Comparison of ENCODE assay signal across 23 cellular contexts in genomic region chr15:73749533-73749932, GRCh38. TPM values are rescaled to one million over a fixed set of nuclear protein-coding genes. Genes with fewer than 3 reads are reported as not detected.
DNase-seq lines count a peak whose midpoint lies in the region; ATAC-seq, FAIRE-seq and TF ChIP-seq lines count a peak whose summit lies in the region.
"Had no signal": no experiment of that assay in that cellular context is flagged by ENCODE, and none has a peak within 500 bp of the region (broad histone marks: within the 10 kb centered on the region; RNA-seq: fewer than 3 reads in every experiment).

No MANE protein-coding gene starts in this region.

- H3K27ac ChIP-seq in astrocyte (ENCODE audit: low read depth, low read length) (no peak overlapping the region), neuronal stem cell (replicated peaks; ENCODE audit: low read length) (no peak overlapping the region), hepatocyte (no peak overlapping the region)
- no peak overlapping the region for H3K27ac ChIP-seq in naive thymus-derived CD4-positive, alpha-beta T cell (ENCODE audit: low read depth, low read length)
- H3K27ac ChIP-seq: C4-2B, GM23248 had no signal

- peaks cover 14% of the 10 kb centered on the region for H3K4me1 Mint-ChIP-seq in astrocyte (ENCODE audit: low read depth, unreplicated experiment)
- H3K4me1 Mint-ChIP-seq in glutamatergic neuron (ENCODE audit: low read depth, unreplicated experiment), result peaks cover 61% of the 10 kb centered on the region
- no peaks in the 10 kb centered on the region for H3K4me1 Mint-ChIP-seq in activated CD4-positive, alpha-beta memory T cell treated with anti-CD3 and anti-CD28 coated beads, Interleukin-2, amount 10 ng/mL, durations not matched to agents 7 days and 5 days
- H3K4me1 Mint-ChIP-seq in naive thymus-derived CD4-positive, alpha-beta T cell, result peaks cover 0 to 6% (median 0%) of the 10 kb centered on the region in 7 donors
- peaks cover 5% of the 10 kb centered on the region for H3K4me1 Mint-ChIP-seq in activated T-cell treated with anti-CD3 and anti-CD28 coated beads, Interleukin-2, amount 50 U/mL, for 4 hours (ENCODE audit: low read depth)

- H4K20me1 ChIP-seq in astrocyte (ENCODE audit: insufficient read depth, low read length) (peaks cover 8% of the 10 kb centered on the region), hepatocyte (ENCODE audit: insufficient read depth, poor library complexity, severe bottlenecking) (no peaks in the 10 kb centered on the region)

- no peak overlapping the region for H3K18ac ChIP-seq in neuronal stem cell (ENCODE audit: low read length)

- H3K9me3 ChIP-seq in astrocyte (ENCODE audit: insufficient read depth, low read depth, low read length) (no peaks in the 10 kb centered on the region), neuronal stem cell (replicated peaks in 1 of 2; ENCODE audit: control insufficient read depth in 2 of 2, insufficient read depth in 1 of 2, low read depth in 1 of 2, low read length in 2 of 2) (no peaks in the 10 kb centered on the region), hepatocyte (ENCODE audit: low read depth) (no peaks in the 10 kb centered on the region)
- H3K9me3 ChIP-seq in naive thymus-derived CD4-positive, alpha-beta T cell (ENCODE audit: control insufficient read depth in 2 of 3, low read length in 3 of 3), result no peaks in the 10 kb centered on the region
- H3K9me3 ChIP-seq: Caco-2 had no signal

- POLR2A ChIA-PET in activated CD4-positive, alpha-beta memory T cell treated with anti-CD3 and anti-CD28 coated beads, Interleukin-2, amount 10 ng/mL, durations not matched to agents 7 days and 5 days (lab: Charles Lee), result no interaction called here
- POLR2A ChIA-PET in naive thymus-derived CD4-positive, alpha-beta T cell (lab: Charles Lee), result no interaction called here

- H3K9me2 ChIP-seq in hepatocyte (replicated peaks; ENCODE audit: insufficient read depth), result no peaks in the 10 kb centered on the region

- intact Hi-C loops in naive thymus-derived CD4-positive, alpha-beta T cell (cut with micrococcal nuclease), result no loop called here

- no peak overlapping the region for H4K91ac ChIP-seq in neuronal stem cell (ENCODE audit: low read depth, low read length, poor library complexity)

- H3K27me3 Mint-ChIP-seq in astrocyte (ENCODE audit: low read depth, unreplicated experiment) (peaks cover 68% of the 10 kb centered on the region), glutamatergic neuron (ENCODE audit: unreplicated experiment) (peaks cover 17% of the 10 kb centered on the region)
- H3K27me3 Mint-ChIP-seq in activated CD4-positive, alpha-beta memory T cell treated with anti-CD3 and anti-CD28 coated beads, Interleukin-2, amount 10 ng/mL, durations not matched to agents 7 days and 5 days, result peaks cover 47% of the 10 kb centered on the region
- peaks cover 40 to 64% (median 44%) of the 10 kb centered on the region in 5 donors for H3K27me3 Mint-ChIP-seq in naive thymus-derived CD4-positive, alpha-beta T cell
- peaks cover 51% of the 10 kb centered on the region for H3K27me3 Mint-ChIP-seq in activated T-cell treated with anti-CD3 and anti-CD28 coated beads, Interleukin-2, amount 50 U/mL, for 4 hours (ENCODE audit: low read depth)

- H2AFZ ChIP-seq in astrocyte (ENCODE audit: low read depth, low read length) (no peak overlapping the region), neuronal stem cell (ENCODE audit: low read length) (no peak overlapping the region), hepatocyte (no peak overlapping the region)
- H2AFZ ChIP-seq: GM23248 had no signal

- no peaks in the 10 kb centered on the region for H3K79me1 ChIP-seq in neuronal stem cell (ENCODE audit: low read depth, low read length)

- H3K36me3 Mint-ChIP-seq in astrocyte (ENCODE audit: low read depth, unreplicated experiment), result peaks cover 2% of the 10 kb centered on the region
- H3K36me3 Mint-ChIP-seq in glutamatergic neuron (ENCODE audit: unreplicated experiment), result no peaks in the 10 kb centered on the region
- no peaks in the 10 kb centered on the region for H3K36me3 Mint-ChIP-seq in activated CD4-positive, alpha-beta memory T cell treated with anti-CD3 and anti-CD28 coated beads, Interleukin-2, amount 10 ng/mL, durations not matched to agents 7 days and 5 days (ENCODE audit: low read depth)
- H3K36me3 Mint-ChIP-seq in naive thymus-derived CD4-positive, alpha-beta T cell, result peaks cover 0 to 4% (median 0%) of the 10 kb centered on the region in 5 donors
- H3K36me3 Mint-ChIP-seq in activated T-cell treated with anti-CD3 and anti-CD28 coated beads, Interleukin-2, amount 50 U/mL, for 4 hours (ENCODE audit: insufficient read depth), result no peaks in the 10 kb centered on the region

- CTCF ChIA-PET in activated CD4-positive, alpha-beta memory T cell treated with anti-CD3 and anti-CD28 coated beads, Interleukin-2, amount 10 ng/mL, durations not matched to agents 7 days and 5 days (lab: Charles Lee), result no interaction called here
- CTCF ChIA-PET in naive thymus-derived CD4-positive, alpha-beta T cell (lab: Charles Lee), result no interaction called here

- TF ChIP-seq CTCF in astrocyte (IDR thresholded peaks at IDR 0.05; ENCODE audit: insufficient read depth, low read depth, low read length), result no peak
- TF ChIP-seq CTCF in glutamatergic neuron (IDR thresholded peaks at IDR 0.05; ENCODE audit: partially characterized antibody, unreplicated experiment), result no peak
- no peak for TF ChIP-seq CTCF in hepatocyte (IDR thresholded peaks at IDR 0.05; ENCODE audit: poor library complexity)

- H3K4me1 ChIP-seq in astrocyte (ENCODE audit: insufficient read depth, low read length) (no peaks in the 10 kb centered on the region), neuronal stem cell (ENCODE audit: control insufficient read depth in 2 of 2, insufficient read depth in 1 of 2, low read depth in 1 of 2, low read length in 2 of 2) (peaks cover 24 to 44% of the 10 kb centered on the region in 2 donors), hepatocyte (ENCODE audit: insufficient read depth) (peaks cover 9% of the 10 kb centered on the region)
- H3K4me1 ChIP-seq in naive thymus-derived CD4-positive, alpha-beta T cell (ENCODE audit: control insufficient read depth in 2 of 2, insufficient read depth in 2 of 2, low read length in 2 of 2), result no peaks in the 10 kb centered on the region
- H3K4me1 ChIP-seq: Caco-2 had no signal

- no peak overlapping the region for H3K4me2 ChIP-seq in astrocyte (ENCODE audit: low read length)
- H3K4me2 ChIP-seq in neuronal stem cell (ENCODE audit: insufficient read depth, low read length, poor library complexity, severe bottlenecking), result no peak overlapping the region
- H3K4me2 ChIP-seq in hepatocyte, result no peak overlapping the region

- H3K14ac ChIP-seq in neuronal stem cell (ENCODE audit: low read length), result no peak overlapping the region

- H2BK120ac ChIP-seq in neuronal stem cell (ENCODE audit: low read depth, low read length), result no peak overlapping the region

- H2BK5ac ChIP-seq in neuronal stem cell (ENCODE audit: low read length), result no peak overlapping the region

- H3K79me2 ChIP-seq in astrocyte (ENCODE audit: insufficient read depth, low read length), result no peaks in the 10 kb centered on the region
- no peaks in the 10 kb centered on the region for H3K79me2 ChIP-seq in hepatocyte

- H3K4me3 Mint-ChIP-seq in astrocyte (ENCODE audit: unreplicated experiment) (peak overlapping the region; percentile 40), glutamatergic neuron (ENCODE audit: unreplicated experiment) (peak overlapping the region; percentile 90)
- H3K4me3 Mint-ChIP-seq in activated CD4-positive, alpha-beta memory T cell treated with anti-CD3 and anti-CD28 coated beads, Interleukin-2, amount 10 ng/mL, durations not matched to agents 7 days and 5 days, result no peak overlapping the region
- no peak overlapping the region for H3K4me3 Mint-ChIP-seq in naive thymus-derived CD4-positive, alpha-beta T cell
- H3K4me3 Mint-ChIP-seq in activated T-cell treated with anti-CD3 and anti-CD28 coated beads, Interleukin-2, amount 50 U/mL, for 4 hours, result no peak overlapping the region
- H3K4me3 Mint-ChIP-seq: CD4-positive, alpha-beta T cell; HFFc6 had no signal

- no peak for ATAC-seq in naive thymus-derived CD4-positive, alpha-beta T cell
- ATAC-seq in activated T-cell treated with anti-CD3 and anti-CD28 coated beads, Interleukin-2, amount 50 U/mL, for 4 hours, result no peak

- H3K27me3 ChIP-seq in astrocyte (ENCODE audit: insufficient read depth, low read length), result no peaks in the 10 kb centered on the region
- peaks cover 0 to 21% (median 9%) of the 10 kb centered on the region in 3 experiments for H3K27me3 ChIP-seq in neuronal stem cell (ENCODE audit: control insufficient read depth in 3 of 3, insufficient read depth in 3 of 3, low read depth in 1 of 3, low read length in 3 of 3)
- H3K27me3 ChIP-seq in hepatocyte, result peaks cover 37% of the 10 kb centered on the region
- peaks cover 0 to 6% of the 10 kb centered on the region in 2 donors for H3K27me3 ChIP-seq in naive thymus-derived CD4-positive, alpha-beta T cell (ENCODE audit: control insufficient read depth in 2 of 2, insufficient read depth in 2 of 2, low read length in 2 of 2)

- no peaks in the 10 kb centered on the region for H3K36me3 ChIP-seq in astrocyte (ENCODE audit: insufficient read depth, low read length)
- H3K36me3 ChIP-seq in neuronal stem cell (replicated peaks in 1 of 2; ENCODE audit: control insufficient read depth in 2 of 2, insufficient read depth in 2 of 2, low read length in 2 of 2), result no peaks in the 10 kb centered on the region
- H3K36me3 ChIP-seq in hepatocyte (replicated peaks; ENCODE audit: insufficient read depth, low read depth), result no peaks in the 10 kb centered on the region
- H3K36me3 ChIP-seq in naive thymus-derived CD4-positive, alpha-beta T cell (ENCODE audit: control insufficient read depth in 2 of 3, insufficient read depth in 3 of 3, low read length in 3 of 3), result no peaks in the 10 kb centered on the region

- no peak overlapping the region for H3K9ac ChIP-seq in astrocyte (ENCODE audit: low read length)
- H3K9ac ChIP-seq in neuronal stem cell (ENCODE audit: low read depth, low read length, poor library complexity), result peak overlapping the region; percentile 1
- H3K9ac ChIP-seq: GM23248 had no signal

- no peak overlapping the region for H3K27ac Mint-ChIP-seq in astrocyte (ENCODE audit: unreplicated experiment)
- peak overlapping the region; percentile 98 for H3K27ac Mint-ChIP-seq in glutamatergic neuron (ENCODE audit: unreplicated experiment)
- no peak overlapping the region for H3K27ac Mint-ChIP-seq in activated CD4-positive, alpha-beta memory T cell treated with anti-CD3 and anti-CD28 coated beads, Interleukin-2, amount 10 ng/mL, durations not matched to agents 7 days and 5 days
- no peak overlapping the region for H3K27ac Mint-ChIP-seq in naive thymus-derived CD4-positive, alpha-beta T cell
- H3K27ac Mint-ChIP-seq: CD4-positive, alpha-beta T cell; HFFc6 had no signal

- H3K4ac ChIP-seq in neuronal stem cell (ENCODE audit: low read length), result no peak overlapping the region

- no peak overlapping the region for H2BK12ac ChIP-seq in neuronal stem cell (ENCODE audit: low read length)

- no peak overlapping the region for H2BK15ac ChIP-seq in neuronal stem cell (ENCODE audit: low read length)

- WGBS in neuronal stem cell (ENCODE audit: extremely low coverage in 2 of 2, insufficient read length in 2 of 2, insufficient replicate concordance in 1 of 2), 2 donors, result no CpG with 5 or more reads among the region's 5 CpGs
- WGBS in hepatocyte (ENCODE audit: low lambda C conversion rate, missing lambda C conversion rate), result 91% methylated on average over 5 of the region's 5 CpGs

- H3K9me3 Mint-ChIP-seq in astrocyte (ENCODE audit: unreplicated experiment) (peaks cover 1% of the 10 kb centered on the region), glutamatergic neuron (ENCODE audit: unreplicated experiment) (peaks cover 14% of the 10 kb centered on the region)
- H3K9me3 Mint-ChIP-seq in activated CD4-positive, alpha-beta memory T cell treated with anti-CD3 and anti-CD28 coated beads, Interleukin-2, amount 10 ng/mL, durations not matched to agents 7 days and 5 days, result no peaks in the 10 kb centered on the region
- H3K9me3 Mint-ChIP-seq in naive thymus-derived CD4-positive, alpha-beta T cell, result peaks cover 0 to 3% (median 0%) of the 10 kb centered on the region in 11 donors
- no peaks in the 10 kb centered on the region for H3K9me3 Mint-ChIP-seq in activated T-cell treated with anti-CD3 and anti-CD28 coated beads, Interleukin-2, amount 50 U/mL, for 4 hours
- H3K9me3 Mint-ChIP-seq: CD4-positive, alpha-beta T cell; HFFc6 had no signal

- H2AK5ac ChIP-seq in neuronal stem cell (ENCODE audit: low read depth, low read length), result no peak overlapping the region

- H3K4me3 ChIP-seq in astrocyte (ENCODE audit: insufficient read depth, low read depth, low read length), result no peak overlapping the region
- no peak overlapping the region for H3K4me3 ChIP-seq in neuronal stem cell (ENCODE audit: low read length in 2 of 2)
- H3K4me3 ChIP-seq in hepatocyte, result no peak overlapping the region
- no peak overlapping the region for H3K4me3 ChIP-seq in naive thymus-derived CD4-positive, alpha-beta T cell (ENCODE audit: low read length)
- H3K4me3 ChIP-seq: GM23248 had no signal

- FAIRE-seq in astrocyte (lab: Jason Lieb, UNC), result no peak
- FAIRE-seq: A204.1, D721Med, G401.6, GM12891, H54, HTR-8/SVneo had no signal

- no peak overlapping the region for H3K23ac ChIP-seq in neuronal stem cell (ENCODE audit: low read depth, low read length, poor library complexity)

- no peak overlapping the region for H4K8ac ChIP-seq in neuronal stem cell (ENCODE audit: low read depth, low read length)

- DNase-seq in astrocyte (ENCODE audit: low read depth) (no peak), glutamatergic neuron (no peak), neuronal stem cell (ENCODE audit: low spot score) (no peak), hepatocyte (ENCODE audit: low spot score) (no peak)
- DNase-seq in activated CD4-positive, alpha-beta memory T cell treated with anti-CD3 and anti-CD28 coated beads, Interleukin-2, amount 10 ng/mL, durations not matched to agents 7 days and 5 days, result no peak
- DNase-seq in naive thymus-derived CD4-positive, alpha-beta T cell, result no peak
- DNase-seq in activated T-cell treated with anti-CD3 and anti-CD28 coated beads, Interleukin-2, amount 50 U/mL, for 4 hours, result no peak
- DNase-seq: ACHN; AML-193; Caco-2; CD4-positive, alpha-beta T cell; GM23248; HCEC 1CT; HFFc6; IMR-90; KBM-7 had no signal

RNA-seq across cellular contexts. Expression of gene INSYN1, which starts 3.6 kb away (rescaled TPM):
- total RNA-seq in astrocyte, result 5.2 and 9.1 TPM in 2 replicates
- 86.6 TPM for total RNA-seq in glutamatergic neuron (ENCODE audit: unreplicated experiment)
- polyA plus RNA-seq in neuronal stem cell (2013, experiment 1 of 2), result 2.4 TPM
- polyA plus RNA-seq in neuronal stem cell (2013, experiment 2 of 2), result 2.7 TPM
- not detected for total RNA-seq in activated CD4-positive, alpha-beta memory T cell treated with anti-CD3 and anti-CD28 coated beads, Interleukin-2, amount 10 ng/mL, durations not matched to agents 7 days and 5 days
- 1.3 and 3.3 TPM in 2 replicates for total RNA-seq in hepatocyte
- 1.9 and 8.1 TPM in 2 replicates for polyA plus RNA-seq in hepatocyte
- not detected for total RNA-seq in naive thymus-derived CD4-positive, alpha-beta T cell
- not detected for polyA plus RNA-seq in naive thymus-derived CD4-positive, alpha-beta T cell
- not detected for total RNA-seq in activated T-cell treated with anti-CD3 and anti-CD28 coated beads, Interleukin-2, amount 50 U/mL, for 4 hours
- total RNA-seq: CD4-positive, alpha-beta T cell had no signal

Comparison
In these comparisons a context has a peak if more than half of its experiments do, and no peak if none do; other contexts are left out.
1. H3K4me3 Mint-ChIP-seq: peak in astrocyte (single experiment) and glutamatergic neuron (single experiment); none in activated CD4-positive, alpha-beta memory T cell treated with anti-CD3 and anti-CD28 coated beads, Interleukin-2, amount 10 ng/mL, durations not matched to agents 7 days and 5 days (single experiment), naive thymus-derived CD4-positive, alpha-beta T cell (0 of 10) and activated T-cell treated with anti-CD3 and anti-CD28 coated beads, Interleukin-2, amount 50 U/mL, for 4 hours (single experiment).